In genomic region chrX:47815901-47816845, GRCh38 we compare ENCODE assay signal across 15 cellular contexts. TPM values are rescaled to one million over a fixed set of nuclear protein-coding genes. Genes with fewer than 3 reads are reported as not detected.
DNase-seq lines count a peak whose midpoint lies in the region; ATAC-seq and TF ChIP-seq lines count a peak whose summit lies in the region.
"Had no signal": no experiment of that assay in that cellular context is flagged by ENCODE, and none has a peak within 500 bp of the region (broad histone marks: within the 10 kb centered on the region; RNA-seq: fewer than 3 reads in every experiment).

No MANE protein-coding gene starts in this region.

- CTCF ChIA-PET in HEK293T (lab: Yijun Ruan, JAX), result interaction anchor here (1.2 kb wide), 1 partner anchor 9 kb away, joined by 3 read pairs; no protein-coding TSS in a partner anchor

- no peak for ATAC-seq in HG03196 (IDR thresholded peaks at IDR 0.05; ENCODE audit: unreplicated experiment)
- ATAC-seq: body of pancreas, PC-3 had no signal

- H2BK120ac ChIP-seq in mesendoderm (ENCODE audit: low read depth, low read length), result no peak overlapping the region

- WGBS in GM23248 (ENCODE audit: low coverage in 1 of 2, low lambda C conversion rate in 2 of 2, missing lambda C conversion rate in 2 of 2), 2 experiments, result 29 to 47% methylated on average over 3 to 4 of the region's 4 CpGs
- no CpG with 5 or more reads among the region's 4 CpGs for WGBS in mesendoderm (ENCODE audit: extremely low coverage, insufficient coverage, low lambda C conversion rate)

- H3K4me3 ChIP-seq in GM23248 (no peak overlapping the region), NT2/D1 (ENCODE audit: insufficient read length, low read depth) (no peak overlapping the region), epithelial cell of esophagus (ENCODE audit: low read length) (no peak overlapping the region), mesendoderm (ENCODE audit: low read length) (no peak overlapping the region)
- H3K4me3 ChIP-seq: body of pancreas, esophagus squamous epithelium, skin epidermis, thoracic aorta had no signal

- H2BK15ac ChIP-seq in mesendoderm (replicated peaks; ENCODE audit: low read depth), result no peak overlapping the region

- H3K27ac ChIP-seq in GM23248 (no peak overlapping the region), mesendoderm (ENCODE audit: low read depth, low read length) (peak overlapping the region; percentile 63)
- H3K27ac ChIP-seq: body of pancreas, esophagus squamous epithelium, skin epidermis, thoracic aorta had no signal

- peak overlapping the region; percentile 60 for H2AFZ ChIP-seq in GM23248

- H3K4me1 ChIP-seq in GM23248 (ENCODE audit: insufficient read depth) (no peaks in the 10 kb centered on the region), NT2/D1 (ENCODE audit: insufficient read depth, insufficient read length) (no peaks in the 10 kb centered on the region), mesendoderm (ENCODE audit: control insufficient read depth, low read depth, low read length) (peaks cover 6% of the 10 kb centered on the region)
- H3K4me1 ChIP-seq: body of pancreas, esophagus squamous epithelium had no signal

- DNase-seq in GM23248 (peak; percentile 4), NT2/D1 (ENCODE audit: low read depth, low spot score) (peak; percentile 68), epithelial cell of esophagus (ENCODE audit: low read depth) (peak; percentile 56), mesendoderm (peak; percentile 81), GM10266 (ENCODE audit: extremely low spot score) (no peak), HEK293T (ENCODE audit: extremely low spot score) (no peak)
- no peak for DNase-seq in stimulated activated CD4-positive, alpha-beta T cell treated with anti-CD3 and anti-CD28 coated beads, Interleukin-4, amount 100 ng/mL, for 1 hour
- DNase-seq: activated T-cell treated with anti-CD3 and anti-CD28 coated beads, Interleukin-2, amount 50 U/mL, for 24 hours; body of pancreas; esophagus squamous epithelium; NCI-H2171 treated with DMSO at 0.1 percent for 48 hours; PC-3 had no signal

- H3K18ac ChIP-seq in mesendoderm (ENCODE audit: low read length), result peak overlapping the region; percentile 86

- H3K36me3 ChIP-seq in GM23248 (ENCODE audit: low read depth), result no peaks in the 10 kb centered on the region
- no peaks in the 10 kb centered on the region for H3K36me3 ChIP-seq in NT2/D1 (ENCODE audit: insufficient read depth, insufficient read length, low read length)
- H3K36me3 ChIP-seq in mesendoderm (ENCODE audit: control insufficient read depth, insufficient read depth, low read length), result no peaks in the 10 kb centered on the region
- H3K36me3 ChIP-seq: esophagus squamous epithelium, thoracic aorta had no signal

- peak overlapping the region; percentile 56 for H3K56ac ChIP-seq in mesendoderm (ENCODE audit: low read length)

- no peaks in the 10 kb centered on the region for H3K79me1 ChIP-seq in mesendoderm (ENCODE audit: low read length)

- H3K4ac ChIP-seq in mesendoderm (ENCODE audit: low read depth, low read length), result peak overlapping the region; percentile 94

- TF ChIP-seq CTCF in epithelial cell of esophagus (IDR thresholded peaks at IDR 0.05; ENCODE audit: insufficient read depth, low read depth, low read length, missing control alignments) (no peak), GM10266 (IDR thresholded peaks at IDR 0.05; ENCODE audit: control insufficient read depth, insufficient read depth, low read depth, missing control alignments) (no peak)

- no peaks in the 10 kb centered on the region for H3K27me3 ChIP-seq in GM23248 (replicated peaks; ENCODE audit: insufficient read depth)
- H3K27me3 ChIP-seq in NT2/D1 (ENCODE audit: insufficient read depth, insufficient read length), result no peaks in the 10 kb centered on the region
- H3K27me3 ChIP-seq in mesendoderm (ENCODE audit: insufficient read depth, low read length, poor library complexity), result no peaks in the 10 kb centered on the region
- H3K27me3 ChIP-seq: body of pancreas had no signal

- H3K4me2 ChIP-seq in GM23248 (ENCODE audit: unreplicated experiment) (no peak overlapping the region), mesendoderm (ENCODE audit: low read length) (no peak overlapping the region)

- no peaks in the 10 kb centered on the region for H4K20me1 ChIP-seq in GM23248 (ENCODE audit: insufficient read depth)

- H4K5ac ChIP-seq in mesendoderm (ENCODE audit: low read length), result no peak overlapping the region

- H3K9me3 ChIP-seq in GM23248 (ENCODE audit: low read depth) (no peaks in the 10 kb centered on the region), NT2/D1 (ENCODE audit: insufficient read depth, low read length) (peaks cover 33% of the 10 kb centered on the region)
- H3K9me3 ChIP-seq: body of pancreas, esophagus squamous epithelium, thoracic aorta had no signal

- H3K23ac ChIP-seq in mesendoderm (ENCODE audit: low read length), result no peak overlapping the region

- H3K79me2 ChIP-seq in GM23248 (ENCODE audit: insufficient read depth) (no peaks in the 10 kb centered on the region), mesendoderm (ENCODE audit: control insufficient read depth, insufficient read depth, low read length) (no peaks in the 10 kb centered on the region)

- H3K9ac ChIP-seq in GM23248 (no peak overlapping the region), NT2/D1 (ENCODE audit: insufficient read length, low read depth) (peak overlapping the region; percentile 32), mesendoderm (ENCODE audit: low read length) (no peak overlapping the region)

- H3F3A ChIP-seq in GM23248 (ENCODE audit: insufficient read depth), result no peaks in the 10 kb centered on the region

- POLR2A ChIA-PET in HEK293T (lab: Yijun Ruan, JAX), result no interaction called here

- peak overlapping the region; percentile 93 for H2BK5ac ChIP-seq in mesendoderm (ENCODE audit: low read length)

- no peak overlapping the region for H4K8ac ChIP-seq in mesendoderm (ENCODE audit: low read depth, low read length)

- in situ Hi-C loops in GM23248 (cut with MboI), result no loop called here

- no peaks in the 10 kb centered on the region for H3K9me2 ChIP-seq in GM23248 (ENCODE audit: insufficient read depth)

- H2AK5ac ChIP-seq in mesendoderm (ENCODE audit: low read length), result no peak overlapping the region

TF ChIP-seq in HEK293T, 16 proteins besides CTCF, POLR2A, EP300 and RAD21:
- TF ChIP-seq ARNT (IDR thresholded peaks at IDR 0.05) (no peak), FOXM1 (IDR thresholded peaks at IDR 0.05; ENCODE audit: borderline replicate concordance) (no peak), BHLHE40 (IDR thresholded peaks at IDR 0.05; ENCODE audit: borderline replicate concordance) (no peak), SP1 (IDR thresholded peaks at IDR 0.05) (no peak), SUZ12 (IDR thresholded peaks at IDR 0.05) (no peak), CTBP1 (IDR thresholded peaks at IDR 0.05; ENCODE audit: borderline replicate concordance) (no peak), TARDBP (IDR thresholded peaks at IDR 0.05) (no peak), ZNF384 (IDR thresholded peaks at IDR 0.05) (no peak), L3MBTL2 (conservative IDR thresholded peaks at IDR 0.05) (no peak), LEF1 (IDR thresholded peaks at IDR 0.05; ENCODE audit: borderline replicate concordance) (no peak), FOXA1 (IDR thresholded peaks at IDR 0.05) (no peak)
- TF ChIP-seq, protein P1, sequence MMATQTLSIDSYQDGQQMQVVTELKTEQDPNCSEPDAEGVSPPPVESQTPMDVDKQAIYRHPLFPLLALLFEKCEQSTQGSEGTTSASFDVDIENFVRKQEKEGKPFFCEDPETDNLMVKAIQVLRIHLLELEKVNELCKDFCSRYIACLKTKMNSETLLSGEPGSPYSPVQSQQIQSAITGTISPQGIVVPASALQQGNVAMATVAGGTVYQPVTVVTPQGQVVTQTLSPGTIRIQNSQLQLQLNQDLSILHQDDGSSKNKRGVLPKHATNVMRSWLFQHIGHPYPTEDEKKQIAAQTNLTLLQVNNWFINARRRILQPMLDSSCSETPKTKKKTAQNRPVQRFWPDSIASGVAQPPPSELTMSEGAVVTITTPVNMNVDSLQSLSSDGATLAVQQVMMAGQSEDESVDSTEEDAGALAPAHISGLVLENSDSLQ (IDR thresholded peaks at IDR 0.05), result no peak

RNA-seq across cellular contexts. Expression of gene ZNF81, which starts 20.5 kb away (rescaled TPM):
- total RNA-seq in GM23248 (2014; rRNA removed; shearing (Covaris generic)), result 2.1 and 3.5 TPM in 2 replicates
- polyA plus RNA-seq in GM23248 (2016; fragmentation: Nextera tagmentation; extraction: Ambion mirVana), result 2.5 and 5.4 TPM in 2 replicates
- 5.6 TPM for polyA plus RNA-seq in mesendoderm (2013, experiment 1 of 2)
- polyA plus RNA-seq in mesendoderm (2013, experiment 2 of 2), result 5.8 TPM

Comparison
In these comparisons a context has a peak if more than half of its experiments do, and no peak if none do; other contexts are left out.
1. DNase-seq: peak in GM23248 (single experiment), NT2/D1 (single experiment), epithelial cell of esophagus (single experiment) and mesendoderm (single experiment); none in stimulated activated CD4-positive, alpha-beta T cell treated with anti-CD3 and anti-CD28 coated beads, Interleukin-4, amount 100 ng/mL, for 1 hour (single experiment), GM10266 (single experiment) and HEK293T (single experiment).